1 cellular context compared by ENCODE assay signal in genomic region chr16:58513874-58514273, GRCh38.
TF ChIP-seq lines count a peak whose summit lies in the region.

No MANE protein-coding gene starts in this region.

TF ChIP-seq in K562, 482 proteins besides CTCF, POLR2A, EP300 and RAD21:
- TF ChIP-seq MCM5 (IDR thresholded peaks at IDR 0.05; ENCODE audit: low read depth) (no peak), PHTF2 (CRISPR knock-in tag; IDR thresholded peaks at IDR 0.05) (no peak), THAP12 (CRISPR knock-in tag; IDR thresholded peaks at IDR 0.05) (no peak), FOXA3 (CRISPR knock-in tag; conservative IDR thresholded peaks at IDR 0.05 in 1 of 2, IDR thresholded peaks at IDR 0.05 in 1 of 2) (no peak), KLF6 (CRISPR knock-in tag; IDR thresholded peaks at IDR 0.05; ENCODE audit: borderline replicate concordance) (no peak), DEAF1 (CRISPR knock-in tag; IDR thresholded peaks at IDR 0.05) (no peak), TEAD4 (IDR thresholded peaks at IDR 0.05; ENCODE audit: low read length) (no peak), TEAD4 (CRISPR knock-in tag; IDR thresholded peaks at IDR 0.05; ENCODE audit: borderline replicate concordance) (no peak), E2F8 (IDR thresholded peaks at IDR 0.05; ENCODE audit: low read depth, partially characterized antibody) (no peak), STAT5A (IDR thresholded peaks at IDR 0.05; ENCODE audit: borderline replicate concordance, low read length) (no peak), HMG20A (CRISPR knock-in tag; conservative IDR thresholded peaks at IDR 0.05) (no peak), KDM5B (IDR thresholded peaks at IDR 0.05; ENCODE audit: insufficient replicate concordance, low read depth, low read length) (no peak), ZSCAN29 (IDR thresholded peaks at IDR 0.05) (no peak), ATF2 (CRISPR knock-in tag; IDR thresholded peaks at IDR 0.05) (no peak), ZZZ3 (IDR thresholded peaks at IDR 0.05) (no peak), ASH1L (IDR thresholded peaks at IDR 0.05; ENCODE audit: borderline replicate concordance, low read depth, partially characterized antibody) (no peak), ZNF589 (CRISPR knock-in tag; IDR thresholded peaks at IDR 0.05; ENCODE audit: low read depth) (no peak), MXI1 (IDR thresholded peaks at IDR 0.05; ENCODE audit: low read depth, low read length) (no peak), ZBTB17 (CRISPR knock-in tag; IDR thresholded peaks at IDR 0.05) (no peak)
